Comparison of ENCODE assay signal across 1 cellular context in the genomic region with DNA sequence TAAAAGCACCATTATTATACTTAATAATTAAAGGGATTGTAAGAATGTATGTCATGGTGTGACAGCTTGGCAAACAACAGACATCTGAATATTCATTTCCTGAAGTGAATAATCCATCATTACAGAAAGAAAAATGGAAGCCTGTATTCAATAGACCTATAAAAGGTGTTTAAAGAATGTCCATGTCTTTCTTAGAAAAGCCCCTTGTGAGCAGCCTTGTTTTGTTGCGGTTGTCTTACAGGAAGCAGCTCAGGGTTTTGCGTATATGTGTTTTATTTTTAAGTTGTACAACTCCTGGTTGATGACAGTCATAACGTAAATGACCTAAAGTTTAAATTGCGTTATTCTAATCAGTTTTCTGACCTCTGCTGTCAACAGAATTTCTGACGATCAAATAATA.
TF ChIP-seq lines count a peak whose summit lies in the region.

No MANE protein-coding gene starts in this region.

TF ChIP-seq in HepG2, 621 proteins besides CTCF, POLR2A, EP300 and RAD21 (continued from another document):
- TF ChIP-seq, protein P1, sequence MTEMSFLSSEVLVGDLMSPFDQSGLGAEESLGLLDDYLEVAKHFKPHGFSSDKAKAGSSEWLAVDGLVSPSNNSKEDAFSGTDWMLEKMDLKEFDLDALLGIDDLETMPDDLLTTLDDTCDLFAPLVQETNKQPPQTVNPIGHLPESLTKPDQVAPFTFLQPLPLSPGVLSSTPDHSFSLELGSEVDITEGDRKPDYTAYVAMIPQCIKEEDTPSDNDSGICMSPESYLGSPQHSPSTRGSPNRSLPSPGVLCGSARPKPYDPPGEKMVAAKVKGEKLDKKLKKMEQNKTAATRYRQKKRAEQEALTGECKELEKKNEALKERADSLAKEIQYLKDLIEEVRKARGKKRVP (CRISPR knock-in tag; IDR thresholded peaks at IDR 0.05) = no peak
- TF ChIP-seq ZMAT3 (CRISPR knock-in tag; conservative IDR thresholded peaks at IDR 0.05) (no peak), TBP (CRISPR knock-in tag; IDR thresholded peaks at IDR 0.05) (no peak), FOSL2 (CRISPR knock-in tag; IDR thresholded peaks at IDR 0.05) (no peak), RFX3 (CRISPR knock-in tag; IDR thresholded peaks at IDR 0.05) (no peak), HMG20B (CRISPR knock-in tag; conservative IDR thresholded peaks at IDR 0.05) (no peak), ZNF780A (CRISPR knock-in tag; IDR thresholded peaks at IDR 0.05) (no peak), GTF2F1 (IDR thresholded peaks at IDR 0.05; ENCODE audit: low read length) (no peak), FOXP4 (CRISPR knock-in tag; IDR thresholded peaks at IDR 0.05) (no peak), NPAS2 (CRISPR knock-in tag; IDR thresholded peaks at IDR 0.05; ENCODE audit: borderline replicate concordance) (no peak)
TF ChIP-seq in HepG2: peak in this region for 0.
